1 cellular context compared by ENCODE assay signal in genomic region chr5:139885857-139886208, GRCh38.
A peak's percentile ranks its signal among the peaks of the same experiment; 100 is the strongest.
TF ChIP-seq lines count a peak whose summit lies in the region.

No MANE protein-coding gene starts in this region.

TF ChIP-seq in K562, 482 proteins besides CTCF, POLR2A, EP300 and RAD21 (continued from another document):
- TF ChIP-seq ZEB2 (IDR thresholded peaks at IDR 0.05) (no peak), RFX7 (CRISPR knock-in tag; IDR thresholded peaks at IDR 0.05) (no peak), PRDM10 (IDR thresholded peaks at IDR 0.05; ENCODE audit: partially characterized antibody) (peak; percentile 79)
TF ChIP-seq in K562: peak in this region for 1.
